1 cellular context compared by ENCODE assay signal in the genomic region with DNA sequence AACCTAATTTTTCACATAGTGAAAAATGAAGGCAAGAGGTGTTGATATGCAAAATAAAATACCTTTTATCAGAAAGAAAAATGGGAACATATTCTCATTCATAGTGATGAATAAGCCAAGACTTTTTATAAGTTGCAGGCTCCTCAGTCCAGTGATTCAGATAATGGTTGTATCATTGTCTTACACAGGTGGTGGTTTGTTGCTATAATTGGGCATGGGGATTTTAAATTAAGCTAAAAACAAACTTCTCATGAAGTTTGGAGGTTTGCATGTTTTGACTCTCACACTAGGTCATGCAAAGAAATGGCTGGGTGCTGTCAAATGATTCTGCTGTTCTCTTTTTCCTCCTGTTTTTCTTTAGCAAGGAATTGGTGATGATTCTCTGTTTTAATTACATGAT.
TF ChIP-seq lines count a peak whose summit lies in the region.

No MANE protein-coding gene starts in this region.

TF ChIP-seq in GM12878, 131 proteins besides CTCF, POLR2A, EP300 and RAD21:
- no peak for TF ChIP-seq CHD2 (IDR thresholded peaks at IDR 0.05; ENCODE audit: borderline replicate concordance, low read depth, low read length)
- no peak for TF ChIP-seq NFXL1 (IDR thresholded peaks at IDR 0.05; ENCODE audit: borderline replicate concordance)
- TF ChIP-seq NFIC (IDR thresholded peaks at IDR 0.05; ENCODE audit: low read depth, low read length), result 0 out of 2 replicates have a peak, but pooled peaks have one; percentile 36
- TF ChIP-seq RUNX3 (IDR thresholded peaks at IDR 0.05; ENCODE audit: low read length), result peak; percentile 45; the same call in 1 of the 2 replicates
- TF ChIP-seq GATAD2B (conservative IDR thresholded peaks at IDR 0.05; ENCODE audit: low read depth), result no peak
- TF ChIP-seq FOXK2 (IDR thresholded peaks at IDR 0.05), result no peak
- TF ChIP-seq SKIL (IDR thresholded peaks at IDR 0.05; ENCODE audit: low read depth, poor library complexity, severe bottlenecking), result no peak
- no peak for TF ChIP-seq NR2C2 (IDR thresholded peaks at IDR 0.05; ENCODE audit: borderline replicate concordance, control insufficient read depth, insufficient read length, low read depth)
- peak; percentile 45; the same call in 1 of the 2 replicates for TF ChIP-seq MEF2A (IDR thresholded peaks at IDR 0.05; ENCODE audit: insufficient read depth, low read depth, low read length)
- TF ChIP-seq, protein P1, sequence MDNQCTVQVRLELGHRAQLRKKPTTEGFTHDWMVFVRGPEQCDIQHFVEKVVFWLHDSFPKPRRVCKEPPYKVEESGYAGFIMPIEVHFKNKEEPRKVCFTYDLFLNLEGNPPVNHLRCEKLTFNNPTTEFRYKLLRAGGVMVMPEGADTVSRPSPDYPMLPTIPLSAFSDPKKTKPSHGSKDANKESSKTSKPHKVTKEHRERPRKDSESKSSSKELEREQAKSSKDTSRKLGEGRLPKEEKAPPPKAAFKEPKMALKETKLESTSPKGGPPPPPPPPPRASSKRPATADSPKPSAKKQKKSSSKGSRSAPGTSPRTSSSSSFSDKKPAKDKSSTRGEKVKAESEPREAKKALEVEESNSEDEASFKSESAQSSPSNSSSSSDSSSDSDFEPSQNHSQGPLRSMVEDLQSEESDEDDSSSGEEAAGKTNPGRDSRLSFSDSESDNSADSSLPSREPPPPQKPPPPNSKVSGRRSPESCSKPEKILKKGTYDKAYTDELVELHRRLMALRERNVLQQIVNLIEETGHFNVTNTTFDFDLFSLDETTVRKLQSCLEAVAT (IDR thresholded peaks at IDR 0.05), result no peak
- no peak for TF ChIP-seq ZBTB4 (CRISPR knock-in tag; IDR thresholded peaks at IDR 0.05)
- no peak for TF ChIP-seq HCFC1 (IDR thresholded peaks at IDR 0.05; ENCODE audit: low read length)
- peak; percentile 33 for TF ChIP-seq MEF2B (IDR thresholded peaks at IDR 0.05; ENCODE audit: partially characterized antibody, poor library complexity, severe bottlenecking)
- TF ChIP-seq SRF (IDR thresholded peaks at IDR 0.05; ENCODE audit: low read depth in 2 of 2, low read length in 2 of 2), result peak in 1 of 2 experiments; percentile 51; a peak in 1 of 4 replicates
- no peak for TF ChIP-seq ZBED1 (IDR thresholded peaks at IDR 0.05; ENCODE audit: borderline replicate concordance)
TF ChIP-seq in GM12878: peak in this region for 5.
